In genomic region chr16:638836-639235, GRCh38 we compare ENCODE assay signal across 31 cellular contexts. TPM values are rescaled to one million over a fixed set of nuclear protein-coding genes. Genes with fewer than 3 reads are reported as not detected.
A peak's percentile ranks its signal among the peaks of the same experiment; 100 is the strongest.
DNase-seq lines count a peak whose midpoint lies in the region; ATAC-seq and TF ChIP-seq lines count a peak whose summit lies in the region.
"Had no signal": no experiment of that assay in that cellular context is flagged by ENCODE, and none has a peak within 500 bp of the region (broad histone marks: within the 10 kb centered on the region; RNA-seq: fewer than 3 reads in every experiment).

No MANE protein-coding gene starts in this region.

- H3K4me1 ChIP-seq in cardiac muscle cell (ENCODE audit: low read depth) (peaks cover 23% of the 10 kb centered on the region), adrenal gland (replicated peaks in 1 of 2) (peaks cover 44 to 45% of the 10 kb centered on the region in 2 donors), neural progenitor cell (peaks cover 17% of the 10 kb centered on the region), hepatocyte (ENCODE audit: insufficient read depth) (peaks cover 28% of the 10 kb centered on the region)

- no peak for DNase-seq in cardiac muscle cell (ENCODE audit: low read depth in 1 of 2, low spot score in 1 of 2)
- no peak for DNase-seq in Right ventricle myocardium superior
- DNase-seq in adrenal gland, result peak in 3 of 7 donors; percentile 9 to 36 (median 26)
- no peak for DNase-seq in neural progenitor cell (ENCODE audit: low spot score)
- no peak for DNase-seq in activated naive CD4-positive, alpha-beta T cell (lab: John Stamatoyannopoulos, UW)
- no peak for DNase-seq in amygdala (lab: John Stamatoyannopoulos, UW)
- DNase-seq in hepatocyte (ENCODE audit: low spot score), result no peak
- DNase-seq: 8988T; activated CD4-positive, alpha-beta T cell treated with anti-CD3 and anti-CD28 coated beads for 1 hour; activated CD8-positive, alpha-beta memory T cell treated with anti-CD3 and anti-CD28 coated beads for 24 hours; activated gamma-delta T cell treated with Interleukin-2 at 50 U/mL for 16 hours; activated T-cell treated with anti-CD3 and anti-CD28 coated beads, Interleukin-2, amount 50 U/mL, for 24 hours; cortex of kidney; DMS79; endodermal cell; foreskin melanocyte; H9; islet precursor cell; lower lobe of right lung; NCI-H2081; NCI-H345; PC-3; small intestine; stimulated activated CD4-positive, alpha-beta T cell treated with anti-CD3 and anti-CD28 coated beads, Interleukin-2, amount 100 ng/mL, for 24 hours; substantia nigra; T-helper 1 cell had no signal

- H3K27ac ChIP-seq in cardiac muscle cell, result peak overlapping the region; percentile 29
- H3K27ac ChIP-seq in adrenal gland, result peak overlapping the region; percentile 42 to 98 (median 89)
- no peak overlapping the region for H3K27ac ChIP-seq in neural progenitor cell
- no peak overlapping the region for H3K27ac ChIP-seq in hepatocyte
- H3K27ac ChIP-seq: HL-60, lower lobe of right lung, prostate gland had no signal

- H3K36me3 Mint-ChIP-seq in IgD-negative memory B cell, result no peaks in the 10 kb centered on the region
- H3K36me3 Mint-ChIP-seq in neural progenitor cell, result peaks cover 3% of the 10 kb centered on the region

- no peaks in the 10 kb centered on the region for H3K9me3 ChIP-seq in cardiac muscle cell (ENCODE audit: low read depth)
- no peaks in the 10 kb centered on the region for H3K9me3 ChIP-seq in adrenal gland (replicated peaks in 1 of 3)
- H3K9me3 ChIP-seq in neural progenitor cell (ENCODE audit: low read depth), result no peaks in the 10 kb centered on the region
- no peaks in the 10 kb centered on the region for H3K9me3 ChIP-seq in hepatocyte (ENCODE audit: low read depth)
- H3K9me3 ChIP-seq: esophagus muscularis mucosa, lower lobe of right lung, prostate gland had no signal

- H3K4me1 Mint-ChIP-seq in IgD-negative memory B cell, result peaks cover 13 to 21% (median 14%) of the 10 kb centered on the region in 3 donors
- peaks cover 27% of the 10 kb centered on the region for H3K4me1 Mint-ChIP-seq in neural progenitor cell
- H3K4me1 Mint-ChIP-seq: endodermal cell had no signal

- H3K4me3 ChIP-seq in cardiac muscle cell (no peak overlapping the region), adrenal gland (no peak overlapping the region), neural progenitor cell (no peak overlapping the region), hepatocyte (no peak overlapping the region)
- H3K4me3 ChIP-seq: esophagus muscularis mucosa, lower lobe of right lung, prostate gland had no signal

- H3K27me3 ChIP-seq in cardiac muscle cell (no peaks in the 10 kb centered on the region), adrenal gland (no peaks in the 10 kb centered on the region), neural progenitor cell (peaks cover 29% of the 10 kb centered on the region), hepatocyte (no peaks in the 10 kb centered on the region)
- H3K27me3 ChIP-seq: esophagus muscularis mucosa had no signal

- H3K79me2 ChIP-seq in neural progenitor cell (ENCODE audit: low read depth) (peaks cover 12% of the 10 kb centered on the region), hepatocyte (peaks cover 27% of the 10 kb centered on the region)

- H3K9me3 Mint-ChIP-seq in IgD-negative memory B cell, result peaks cover 0 to 2% (median 0%) of the 10 kb centered on the region in 3 donors
- peaks cover 3% of the 10 kb centered on the region for H3K9me3 Mint-ChIP-seq in neural progenitor cell
- H3K9me3 Mint-ChIP-seq: activated T-cell treated with anti-CD3 and anti-CD28 coated beads, Interleukin-2, amount 50 U/mL, for 24 hours; endodermal cell had no signal

- H3K27me3 Mint-ChIP-seq in IgD-negative memory B cell (peaks cover 3% of the 10 kb centered on the region), neural progenitor cell (ENCODE audit: insufficient read depth, low read depth) (peaks cover 13% of the 10 kb centered on the region)
- H3K27me3 Mint-ChIP-seq: activated T-cell treated with anti-CD3 and anti-CD28 coated beads, Interleukin-2, amount 50 U/mL, for 24 hours had no signal

- WGBS in adrenal gland, 4 donors, result 44 to 58% (median 49%) methylated on average over 3 to 9 of the region's 9 CpGs
- 71% methylated on average over 9 of the region's 9 CpGs for WGBS in hepatocyte (ENCODE audit: low lambda C conversion rate, missing lambda C conversion rate)

- TF ChIP-seq CTCF in cardiac muscle cell (IDR thresholded peaks at IDR 0.05; ENCODE audit: low read depth, low read length), result no peak
- no peak for TF ChIP-seq CTCF in adrenal gland (IDR thresholded peaks at IDR 0.05)
- TF ChIP-seq CTCF in neural progenitor cell (IDR thresholded peaks at IDR 0.05), result no peak
- no peak for TF ChIP-seq CTCF in hepatocyte (IDR thresholded peaks at IDR 0.05; ENCODE audit: poor library complexity)

- no peak for TF ChIP-seq POLR2A in adrenal gland (IDR thresholded peaks at IDR 0.05)

- H3K36me3 ChIP-seq in cardiac muscle cell (peaks cover 1% of the 10 kb centered on the region), adrenal gland (replicated peaks in 1 of 2) (no peaks in the 10 kb centered on the region), neural progenitor cell (no peaks in the 10 kb centered on the region), hepatocyte (replicated peaks; ENCODE audit: insufficient read depth, low read depth) (no peaks in the 10 kb centered on the region)
- H3K36me3 ChIP-seq: lower lobe of right lung, prostate gland had no signal

- no peak for ATAC-seq in Right ventricle myocardium superior (ENCODE audit: poor library complexity)
- ATAC-seq: lower lobe of right lung, PC-3 had no signal

- H3K4me2 ChIP-seq in neural progenitor cell, result no peak overlapping the region
- no peak overlapping the region for H3K4me2 ChIP-seq in hepatocyte

- H3K9ac ChIP-seq in neural progenitor cell, result no peak overlapping the region

- H3K27ac Mint-ChIP-seq in IgD-negative memory B cell (peak overlapping the region; percentile 46 to 86 (median 85)), neural progenitor cell (peak overlapping the region; percentile 87)
- H3K27ac Mint-ChIP-seq: activated T-cell treated with anti-CD3 and anti-CD28 coated beads, Interleukin-2, amount 50 U/mL, for 24 hours; endodermal cell; H9 had no signal

- no peak overlapping the region for H2AFZ ChIP-seq in neural progenitor cell (replicated peaks)
- H2AFZ ChIP-seq in hepatocyte, result no peak overlapping the region

- H3K9me2 ChIP-seq in hepatocyte (replicated peaks; ENCODE audit: insufficient read depth), result no peaks in the 10 kb centered on the region

- H3F3A ChIP-seq in neural progenitor cell (ENCODE audit: low read depth), result peaks cover 35% of the 10 kb centered on the region

- peaks cover 25% of the 10 kb centered on the region for H4K20me1 ChIP-seq in neural progenitor cell (ENCODE audit: low read depth)
- no peaks in the 10 kb centered on the region for H4K20me1 ChIP-seq in hepatocyte (ENCODE audit: insufficient read depth, poor library complexity, severe bottlenecking)

- H3K4me3 Mint-ChIP-seq in IgD-negative memory B cell (peak overlapping the region in 2 of 4 donors; percentile 63 to 90), neural progenitor cell (peak overlapping the region; percentile 70)
- H3K4me3 Mint-ChIP-seq: activated T-cell treated with anti-CD3 and anti-CD28 coated beads, Interleukin-2, amount 50 U/mL, for 24 hours; endodermal cell had no signal

- intact Hi-C loops in Right ventricle myocardium superior (cut with DNase I) (loop anchor here (5.0 kb wide), 1 partner anchor 52 kb away; no protein-coding TSS in a partner anchor), adrenal gland (cut with DNase I) (no loop called here)

RNA-seq across cellular contexts. Expression of gene METTL26, which starts 2.7 kb away (rescaled TPM):
- total RNA-seq in cardiac muscle cell, result 196 and 201 TPM in 2 replicates
- polyA plus RNA-seq in cardiac muscle cell, result 153 and 181 TPM in 2 replicates
- 52.5 TPM for total RNA-seq in Right ventricle myocardium superior
- polyA plus RNA-seq in IgD-negative memory B cell, result 81.0 TPM
- total RNA-seq in adrenal gland, result 100 to 1,000 TPM in 5 of 8 donors, 10 to 100 TPM in 3; 71.8 to 351 (median 130) TPM
- 100 to 1,000 TPM in 2 of 3 donors, 10 to 100 TPM in 1; 40.4 to 403 (median 328) TPM for polyA plus RNA-seq in adrenal gland
- total RNA-seq in neural progenitor cell (ENCODE audit: low replicate concordance), result 46.0 and 125 TPM in 2 replicates
- 75.4 and 77.9 TPM in 2 replicates for total RNA-seq in hepatocyte
- 151 and 155 TPM in 2 replicates for polyA plus RNA-seq in hepatocyte

RNA-seq across cellular contexts. Expression of gene MCRIP2, which starts 2.8 kb away (rescaled TPM):
- total RNA-seq in cardiac muscle cell (123 and 144 TPM in 2 replicates), Right ventricle myocardium superior (205 TPM), adrenal gland (100 to 1,000 TPM in 6 of 8 donors, 10 to 100 TPM in 2; 67.0 to 164 (median 140) TPM), neural progenitor cell (ENCODE audit: low replicate concordance) (1.5 and 4.7 TPM in 2 replicates), hepatocyte (43.0 and 61.4 TPM in 2 replicates)
- polyA plus RNA-seq in cardiac muscle cell (131 and 146 TPM in 2 replicates), IgD-negative memory B cell (52.8 TPM), adrenal gland (100 to 1,000 TPM in 2 of 3 donors, 1 to 10 TPM in 1; 7.1 to 253 (median 241) TPM), hepatocyte (95.2 and 100 TPM in 2 replicates)

RNA-seq across cellular contexts. Expression of gene WFIKKN1, which starts 8.1 kb away (rescaled TPM):
- total RNA-seq in cardiac muscle cell (85.8 and 125 TPM in 2 replicates), Right ventricle myocardium superior (0.13 TPM), adrenal gland (1 to 10 TPM in 1 of 8 donors, under 1 TPM in 6, not detected in 1; 0.18 to 1.1 (median 0.39) TPM), neural progenitor cell (ENCODE audit: low replicate concordance) (5.9 and 22.5 TPM in 2 replicates), hepatocyte (0.24 and 0.43 TPM in 2 replicates)
- polyA plus RNA-seq in cardiac muscle cell (79.6 and 105 TPM in 2 replicates), IgD-negative memory B cell (not detected), adrenal gland (1 to 10 TPM in 1 of 3 donors, under 1 TPM in 1, not detected in 1; 0.71 to 3.9 TPM), hepatocyte (0.88 and 2.1 TPM in 2 replicates)
- total RNA-seq: bronchial epithelial cell had no signal

RNA-seq across cellular contexts. Expression of gene WDR90, which starts 10.3 kb away (rescaled TPM):
- total RNA-seq in cardiac muscle cell (25.6 and 26.5 TPM in 2 replicates), Right ventricle myocardium superior (10.8 TPM), adrenal gland (10 to 100 TPM; 12.4 to 55.8 (median 26.9) TPM), neural progenitor cell (ENCODE audit: low replicate concordance) (9.3 and 33.4 TPM in 2 replicates), hepatocyte (6.4 and 14.4 TPM in 2 replicates)
- polyA plus RNA-seq in cardiac muscle cell (28.1 and 32.3 TPM in 2 replicates), IgD-negative memory B cell (0.54 TPM), adrenal gland (100 to 1,000 TPM in 2 of 3 donors, 1 to 10 TPM in 1; 3.0 to 162 (median 125) TPM), hepatocyte (25.1 and 30.3 TPM in 2 replicates)

RNA-seq across cellular contexts. Expression of gene RHOT2, which starts 29.1 kb away (rescaled TPM):
- total RNA-seq in cardiac muscle cell (251 and 305 TPM in 2 replicates), Right ventricle myocardium superior (81.9 TPM), adrenal gland (100 to 1,000 TPM in 2 of 8 donors, 10 to 100 TPM in 6; 34.7 to 177 (median 89.2) TPM), neural progenitor cell (ENCODE audit: low replicate concordance) (34.0 and 138 TPM in 2 replicates), hepatocyte (41.8 and 63.2 TPM in 2 replicates)
- polyA plus RNA-seq in cardiac muscle cell (294 and 315 TPM in 2 replicates), IgD-negative memory B cell (42.7 TPM), adrenal gland (100 to 1,000 TPM in 2 of 3 donors, 10 to 100 TPM in 1; 37.9 to 462 (median 302) TPM), hepatocyte (158 and 201 TPM in 2 replicates)

Comparison
In these comparisons a context has a peak if more than half of its experiments do, and no peak if none do; other contexts are left out.
1. H3K27ac ChIP-seq: peak in cardiac muscle cell (single experiment) and adrenal gland (5 of 5); none in neural progenitor cell (single experiment) and hepatocyte (single experiment).